1 cellular context compared by ENCODE assay signal in the genomic region with DNA sequence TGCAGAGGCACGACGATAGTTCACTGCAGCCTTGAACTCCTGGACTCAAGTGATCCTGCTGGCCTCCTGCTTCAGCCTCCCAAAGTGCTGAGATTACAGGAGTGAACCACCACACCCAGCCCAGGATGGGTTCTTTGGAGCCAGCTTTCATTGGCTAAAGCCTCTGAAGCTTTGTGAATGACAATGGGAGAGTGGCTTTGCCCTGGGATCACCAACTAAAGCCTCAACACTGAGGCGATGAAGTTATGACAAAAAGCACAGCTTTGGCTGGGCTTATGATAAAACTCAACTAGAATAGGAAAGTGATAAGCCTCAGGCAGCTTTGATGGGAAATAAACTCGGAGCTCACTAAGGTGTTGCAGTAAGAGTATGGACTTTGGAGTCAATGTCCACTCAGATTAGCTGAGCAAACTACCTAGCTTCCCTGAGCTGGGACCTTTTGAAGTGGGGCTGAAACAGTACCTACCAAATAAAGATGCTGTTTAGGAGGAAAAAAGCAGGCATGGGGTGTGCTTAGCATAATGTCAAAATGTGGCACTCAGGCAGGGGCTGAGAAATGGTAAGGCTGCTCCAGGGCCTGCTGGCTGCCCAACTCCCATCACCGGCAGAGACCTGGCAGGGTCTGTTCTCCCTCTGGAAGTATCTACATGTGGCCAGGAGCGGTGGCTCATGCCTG.
TF ChIP-seq lines count a peak whose summit lies in the region.

No MANE protein-coding gene starts in this region.

TF ChIP-seq in HepG2, 621 proteins besides CTCF, POLR2A, EP300 and RAD21 (continued from another document and continues in another):
- TF ChIP-seq, protein P1, sequence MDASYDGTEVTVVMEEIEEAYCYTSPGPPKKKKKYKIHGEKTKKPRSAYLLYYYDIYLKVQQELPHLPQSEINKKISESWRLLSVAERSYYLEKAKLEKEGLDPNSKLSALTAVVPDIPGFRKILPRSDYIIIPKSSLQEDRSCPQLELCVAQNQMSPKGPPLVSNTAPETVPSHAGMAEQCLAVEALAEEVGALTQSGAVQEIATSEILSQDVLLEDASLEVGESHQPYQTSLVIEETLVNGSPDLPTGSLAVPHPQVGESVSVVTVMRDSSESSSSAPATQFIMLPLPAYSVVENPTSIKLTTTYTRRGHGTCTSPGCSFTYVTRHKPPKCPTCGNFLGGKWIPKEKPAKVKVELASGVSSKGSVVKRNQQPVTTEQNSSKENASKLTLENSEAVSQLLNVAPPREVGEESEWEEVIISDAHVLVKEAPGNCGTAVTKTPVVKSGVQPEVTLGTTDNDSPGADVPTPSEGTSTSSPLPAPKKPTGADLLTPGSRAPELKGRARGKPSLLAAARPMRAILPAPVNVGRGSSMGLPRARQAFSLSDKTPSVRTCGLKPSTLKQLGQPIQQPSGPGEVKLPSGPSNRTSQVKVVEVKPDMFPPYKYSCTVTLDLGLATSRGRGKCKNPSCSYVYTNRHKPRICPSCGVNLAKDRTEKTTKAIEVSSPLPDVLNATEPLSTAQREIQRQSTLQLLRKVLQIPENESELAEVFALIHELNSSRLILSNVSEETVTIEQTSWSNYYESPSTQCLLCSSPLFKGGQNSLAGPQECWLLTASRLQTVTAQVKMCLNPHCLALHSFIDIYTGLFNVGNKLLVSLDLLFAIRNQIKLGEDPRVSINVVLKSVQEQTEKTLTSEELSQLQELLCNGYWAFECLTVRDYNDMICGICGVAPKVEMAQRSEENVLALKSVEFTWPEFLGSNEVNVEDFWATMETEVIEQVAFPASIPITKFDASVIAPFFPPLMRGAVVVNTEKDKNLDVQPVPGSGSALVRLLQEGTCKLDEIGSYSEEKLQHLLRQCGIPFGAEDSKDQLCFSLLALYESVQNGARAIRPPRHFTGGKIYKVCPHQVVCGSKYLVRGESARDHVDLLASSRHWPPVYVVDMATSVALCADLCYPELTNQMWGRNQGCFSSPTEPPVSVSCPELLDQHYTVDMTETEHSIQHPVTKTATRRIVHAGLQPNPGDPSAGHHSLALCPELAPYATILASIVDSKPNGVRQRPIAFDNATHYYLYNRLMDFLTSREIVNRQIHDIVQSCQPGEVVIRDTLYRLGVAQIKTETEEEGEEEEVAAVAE (CRISPR knock-in tag; IDR thresholded peaks at IDR 0.05; ENCODE audit: borderline replicate concordance): no peak; the same call in 1 of the 2 replicates
- TF ChIP-seq, protein P2, sequence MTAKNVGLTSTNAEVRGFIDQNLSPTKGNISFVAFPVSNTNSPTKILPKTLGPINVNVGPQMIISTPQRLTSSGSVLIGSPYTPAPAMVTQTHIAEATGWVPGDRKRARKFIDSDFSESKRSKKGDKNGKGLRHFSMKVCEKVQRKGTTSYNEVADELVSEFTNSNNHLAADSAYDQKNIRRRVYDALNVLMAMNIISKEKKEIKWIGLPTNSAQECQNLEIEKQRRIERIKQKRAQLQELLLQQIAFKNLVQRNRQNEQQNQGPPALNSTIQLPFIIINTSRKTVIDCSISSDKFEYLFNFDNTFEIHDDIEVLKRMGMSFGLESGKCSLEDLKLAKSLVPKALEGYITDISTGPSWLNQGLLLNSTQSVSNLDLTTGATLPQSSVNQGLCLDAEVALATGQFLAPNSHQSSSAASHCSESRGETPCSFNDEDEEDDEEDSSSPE (CRISPR knock-in tag; IDR thresholded peaks at IDR 0.05): no peak
- no peak for TF ChIP-seq NFRKB (IDR thresholded peaks at IDR 0.05)
- TF ChIP-seq THAP11 (CRISPR knock-in tag; IDR thresholded peaks at IDR 0.05): peak; percentile 80
- TF ChIP-seq ZNF761 (CRISPR knock-in tag; conservative IDR thresholded peaks at IDR 0.05): peak; percentile 65; the same call in 1 of the 2 replicates
- TF ChIP-seq CBX5 (CRISPR knock-in tag; IDR thresholded peaks at IDR 0.05; ENCODE audit: borderline replicate concordance): no peak
- no peak for TF ChIP-seq ZSCAN30 (CRISPR knock-in tag; IDR thresholded peaks at IDR 0.05)
- 0 out of 2 replicates have a peak, but pooled peaks have one; percentile 54 for TF ChIP-seq POGK (CRISPR knock-in tag; conservative IDR thresholded peaks at IDR 0.05)
- TF ChIP-seq ZBTB39 (CRISPR knock-in tag; IDR thresholded peaks at IDR 0.05): no peak
- TF ChIP-seq, protein P3, sequence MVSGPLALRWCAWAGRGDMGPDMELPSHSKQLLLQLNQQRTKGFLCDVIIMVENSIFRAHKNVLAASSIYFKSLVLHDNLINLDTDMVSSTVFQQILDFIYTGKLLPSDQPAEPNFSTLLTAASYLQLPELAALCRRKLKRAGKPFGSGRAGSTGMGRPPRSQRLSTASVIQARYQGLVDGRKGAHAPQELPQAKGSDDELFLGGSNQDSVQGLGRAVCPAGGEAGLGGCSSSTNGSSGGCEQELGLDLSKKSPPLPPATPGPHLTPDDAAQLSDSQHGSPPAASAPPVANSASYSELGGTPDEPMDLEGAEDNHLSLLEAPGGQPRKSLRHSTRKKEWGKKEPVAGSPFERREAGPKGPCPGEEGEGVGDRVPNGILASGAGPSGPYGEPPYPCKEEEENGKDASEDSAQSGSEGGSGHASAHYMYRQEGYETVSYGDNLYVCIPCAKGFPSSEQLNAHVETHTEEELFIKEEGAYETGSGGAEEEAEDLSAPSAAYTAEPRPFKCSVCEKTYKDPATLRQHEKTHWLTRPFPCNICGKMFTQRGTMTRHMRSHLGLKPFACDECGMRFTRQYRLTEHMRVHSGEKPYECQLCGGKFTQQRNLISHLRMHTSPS (CRISPR knock-in tag; IDR thresholded peaks at IDR 0.05; ENCODE audit: low read depth): no peak
- TF ChIP-seq TOE1 (CRISPR knock-in tag; IDR thresholded peaks at IDR 0.05): no peak
- TF ChIP-seq ZNF841 (CRISPR knock-in tag; IDR thresholded peaks at IDR 0.05; ENCODE audit: borderline replicate concordance): no peak
- no peak for TF ChIP-seq ZSCAN31 (CRISPR knock-in tag; IDR thresholded peaks at IDR 0.05; ENCODE audit: low read depth)
- peak; percentile 96 for TF ChIP-seq HNF4A (CRISPR knock-in tag; IDR thresholded peaks at IDR 0.05)
- no peak for TF ChIP-seq ZNF670 (CRISPR knock-in tag; IDR thresholded peaks at IDR 0.05; ENCODE audit: borderline replicate concordance)
- no peak for TF ChIP-seq ZNF468 (CRISPR knock-in tag; IDR thresholded peaks at IDR 0.05)
- TF ChIP-seq ZNF431 (CRISPR knock-in tag; IDR thresholded peaks at IDR 0.05; ENCODE audit: borderline replicate concordance, low read depth): no peak
- 0 out of 2 replicates have a peak, but pooled peaks have one; percentile 22 for TF ChIP-seq ADNP (CRISPR knock-in tag; IDR thresholded peaks at IDR 0.05)
- no peak for TF ChIP-seq SMAD3 (CRISPR knock-in tag; IDR thresholded peaks at IDR 0.05)
- TF ChIP-seq ZNF574 (CRISPR knock-in tag; IDR thresholded peaks at IDR 0.05): peak; percentile 30; the same call in 1 of the 2 replicates
- TF ChIP-seq TARDBP (CRISPR knock-in tag; IDR thresholded peaks at IDR 0.05): peak; percentile 72; the same call in 1 of the 2 replicates
- TF ChIP-seq ZBTB38 (CRISPR knock-in tag; IDR thresholded peaks at IDR 0.05): peak; percentile 66
- no peak for TF ChIP-seq RXRB (CRISPR knock-in tag; IDR thresholded peaks at IDR 0.05; ENCODE audit: borderline replicate concordance)
- TF ChIP-seq KLF11 (CRISPR knock-in tag; IDR thresholded peaks at IDR 0.05): no peak
- peak; percentile 92 for TF ChIP-seq ZEB1 (IDR thresholded peaks at IDR 0.05; ENCODE audit: insufficient replicate concordance, low read depth)
- TF ChIP-seq ZNF451 (CRISPR knock-in tag; IDR thresholded peaks at IDR 0.05): no peak
- TF ChIP-seq CERS6 (CRISPR knock-in tag; IDR thresholded peaks at IDR 0.05): no peak
- TF ChIP-seq BCLAF1 (IDR thresholded peaks at IDR 0.05): no peak
- TF ChIP-seq YEATS2 (CRISPR knock-in tag; IDR thresholded peaks at IDR 0.05; ENCODE audit: borderline replicate concordance): no peak; the same call in 1 of the 2 replicates
- TF ChIP-seq POLR2G (IDR thresholded peaks at IDR 0.05; ENCODE audit: low read depth, low read length): no peak
- no peak for TF ChIP-seq SETDB1 (CRISPR knock-in tag; IDR thresholded peaks at IDR 0.05; ENCODE audit: borderline replicate concordance)
- TF ChIP-seq NR0B2 (CRISPR knock-in tag; IDR thresholded peaks at IDR 0.05): no peak
- peak; percentile 32; the same call in 1 of the 2 replicates for TF ChIP-seq NR2C2 (CRISPR knock-in tag; IDR thresholded peaks at IDR 0.05; ENCODE audit: borderline replicate concordance)
- no peak for TF ChIP-seq NCOA1 (CRISPR knock-in tag; IDR thresholded peaks at IDR 0.05)
- TF ChIP-seq ZNF232 (CRISPR knock-in tag; IDR thresholded peaks at IDR 0.05; ENCODE audit: borderline replicate concordance): 0 out of 2 replicates have a peak, but pooled peaks have one; percentile 42
- TF ChIP-seq ERF (CRISPR knock-in tag; IDR thresholded peaks at IDR 0.05): no peak
- peak; percentile 72 for TF ChIP-seq SPEN (CRISPR knock-in tag; IDR thresholded peaks at IDR 0.05; ENCODE audit: low read depth)
- no peak; the same call in 1 of the 2 replicates for TF ChIP-seq TBX3 (IDR thresholded peaks at IDR 0.05; ENCODE audit: borderline replicate concordance)
- TF ChIP-seq KLF6 (CRISPR knock-in tag; IDR thresholded peaks at IDR 0.05): no peak
- no peak for TF ChIP-seq KDM3A (CRISPR knock-in tag; IDR thresholded peaks at IDR 0.05; ENCODE audit: low read depth)
- peak; percentile 82 for TF ChIP-seq CEBPG (CRISPR knock-in tag; IDR thresholded peaks at IDR 0.05)
